24 cellular contexts compared by ENCODE assay signal in the genomic region with DNA sequence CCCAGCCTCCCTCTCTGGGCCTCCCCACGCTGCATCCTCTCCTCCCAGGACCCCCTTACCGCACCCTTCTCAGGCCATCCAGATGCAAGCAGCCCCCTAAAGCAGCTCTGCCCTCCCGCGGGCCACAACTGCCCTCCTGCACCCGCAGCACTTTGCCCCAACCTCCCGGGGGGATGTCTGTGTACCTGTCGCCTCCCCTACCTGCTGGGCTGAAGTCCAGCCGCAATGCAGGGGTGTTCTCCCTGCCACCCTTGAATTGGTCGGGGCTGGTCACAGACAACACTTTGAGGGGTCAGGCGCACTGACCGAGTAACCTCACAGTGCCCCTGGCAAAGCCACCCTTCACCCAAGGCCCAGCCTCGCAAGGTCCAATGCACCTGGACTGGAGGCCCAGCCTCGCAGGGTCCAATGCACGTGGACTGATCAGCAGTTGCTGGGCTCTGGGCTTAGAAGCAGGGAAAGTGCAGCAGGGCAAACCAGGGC. TPM values are rescaled to one million over a fixed set of nuclear protein-coding genes. Genes with fewer than 3 reads are reported as not detected.
"Had no signal": no experiment of that assay in that cellular context is flagged by ENCODE, and none has a peak within 500 bp of the region (broad histone marks: within the 10 kb centered on the region; RNA-seq: fewer than 3 reads in every experiment).

No MANE protein-coding gene starts in this region.

- H3K36me3 Mint-ChIP-seq: activated CD8-positive, alpha-beta memory T cell treated with anti-CD3 and anti-CD28 coated beads, Interleukin-2, amount 10 ng/mL, durations not matched to agents 7 days and 5 days; activated naive CD8-positive, alpha-beta T cell; naive B cell; WTC11 had no signal

- DNase-seq: activated CD4-positive, alpha-beta memory T cell treated with anti-CD3 and anti-CD28 coated beads, Interleukin-2, amount 10 ng/mL, durations not matched to agents 7 days and 5 days; activated CD4-positive, alpha-beta T cell treated with anti-CD3 and anti-CD28 coated beads for 36 hours; activated CD8-positive, alpha-beta memory T cell treated with anti-CD3 and anti-CD28 coated beads, Interleukin-2, amount 10 ng/mL, durations not matched to agents 7 days and 5 days; amygdala; body of pancreas; caudate nucleus; effector memory CD8-positive, alpha-beta T cell; foreskin melanocyte; naive B cell; stimulated activated CD4-positive, alpha-beta T cell treated with anti-CD3 and anti-CD28 coated beads, Interleukin-2, amount 100 ng/mL, for 24 hours had no signal

- ATAC-seq: activated CD4-positive, alpha-beta T cell treated with anti-CD3 and anti-CD28 coated beads for 36 hours; activated CD8-positive, alpha-beta memory T cell treated with anti-CD3 and anti-CD28 coated beads, Interleukin-2, amount 10 ng/mL, durations not matched to agents 7 days and 5 days; body of pancreas; effector memory CD8-positive, alpha-beta T cell; left lobe of liver; WTC11 had no signal

- H3K4me1 ChIP-seq: parathyroid adenoma had no signal

- H3K4me1 Mint-ChIP-seq: activated CD4-positive, alpha-beta memory T cell treated with anti-CD3 and anti-CD28 coated beads, Interleukin-2, amount 10 ng/mL, durations not matched to agents 7 days and 5 days; activated CD8-positive, alpha-beta memory T cell treated with anti-CD3 and anti-CD28 coated beads, Interleukin-2, amount 10 ng/mL, durations not matched to agents 7 days and 5 days; naive B cell had no signal

- H3K27me3 ChIP-seq: body of pancreas had no signal

- H3K4me3 Mint-ChIP-seq: activated CD4-positive, alpha-beta memory T cell treated with anti-CD3 and anti-CD28 coated beads, Interleukin-2, amount 10 ng/mL, durations not matched to agents 7 days and 5 days; activated CD4-positive, alpha-beta T cell treated with anti-CD3 and anti-CD28 coated beads for 36 hours; activated CD8-positive, alpha-beta memory T cell treated with anti-CD3 and anti-CD28 coated beads, Interleukin-2, amount 10 ng/mL, durations not matched to agents 7 days and 5 days; activated naive CD8-positive, alpha-beta T cell; effector memory CD8-positive, alpha-beta T cell; naive B cell; stimulated activated naive CD8-positive, alpha-beta T cell treated with anti-CD3 and anti-CD28 coated beads, Interleukin-15, Interleukin-2, amounts not matched to agents 100 ng/mL and 50 ng/mL, for 24 hours; WTC11 had no signal

- H3K9me3 ChIP-seq: body of pancreas, neutrophil had no signal

- H2AFZ ChIP-seq: parathyroid adenoma had no signal

- H3K9me3 Mint-ChIP-seq: activated CD4-positive, alpha-beta memory T cell treated with anti-CD3 and anti-CD28 coated beads, Interleukin-2, amount 10 ng/mL, durations not matched to agents 7 days and 5 days; effector memory CD8-positive, alpha-beta T cell; naive B cell; stimulated activated naive CD8-positive, alpha-beta T cell treated with anti-CD3 and anti-CD28 coated beads, Interleukin-15, Interleukin-2, amounts not matched to agents 100 ng/mL and 50 ng/mL, for 24 hours; WTC11 had no signal

- H3K4me3 ChIP-seq: body of pancreas, SK-N-MC had no signal

- H3K36me3 ChIP-seq: neutrophil had no signal

- H3K9ac ChIP-seq: parathyroid adenoma had no signal

- H3K27ac ChIP-seq: body of pancreas, neutrophil, parathyroid adenoma, SK-N-MC had no signal

- H3K27ac Mint-ChIP-seq: activated CD4-positive, alpha-beta memory T cell treated with anti-CD3 and anti-CD28 coated beads, Interleukin-2, amount 10 ng/mL, durations not matched to agents 7 days and 5 days; activated CD4-positive, alpha-beta T cell treated with anti-CD3 and anti-CD28 coated beads for 36 hours; activated CD8-positive, alpha-beta memory T cell treated with anti-CD3 and anti-CD28 coated beads, Interleukin-2, amount 10 ng/mL, durations not matched to agents 7 days and 5 days; activated naive CD8-positive, alpha-beta T cell; effector memory CD8-positive, alpha-beta T cell; stimulated activated naive CD8-positive, alpha-beta T cell treated with anti-CD3 and anti-CD28 coated beads, Interleukin-15, Interleukin-2, amounts not matched to agents 100 ng/mL and 50 ng/mL, for 24 hours; WTC11 had no signal

RNA-seq across cellular contexts. Expression of a gene that starts 8.3 kb away (rescaled TPM):
- total RNA-seq: activated CD4-positive, alpha-beta memory T cell treated with anti-CD3 and anti-CD28 coated beads, Interleukin-2, amount 10 ng/mL, durations not matched to agents 7 days and 5 days; activated CD4-positive, alpha-beta T cell treated with anti-CD3 and anti-CD28 coated beads for 36 hours; activated CD8-positive, alpha-beta memory T cell treated with anti-CD3 and anti-CD28 coated beads, Interleukin-2, amount 10 ng/mL, durations not matched to agents 7 days and 5 days; body of pancreas; dermis microvascular lymphatic vessel endothelial cell; left lobe of liver; lung microvascular endothelial cell; mononuclear cell; renal cortical epithelial cell; T-helper 2 cell treated with Interferon-gamma antibody and Interleukin-4, amounts not matched to agents 100 ng/mL and 5 ng/mL, for 36 hours; temporal lobe; ureter; WTC11 had no signal

RNA-seq across cellular contexts. Expression of a gene that starts 17.1 kb away (rescaled TPM):
- total RNA-seq: activated CD4-positive, alpha-beta memory T cell treated with anti-CD3 and anti-CD28 coated beads, Interleukin-2, amount 10 ng/mL, durations not matched to agents 7 days and 5 days; activated CD4-positive, alpha-beta T cell treated with anti-CD3 and anti-CD28 coated beads for 36 hours; activated CD8-positive, alpha-beta memory T cell treated with anti-CD3 and anti-CD28 coated beads, Interleukin-2, amount 10 ng/mL, durations not matched to agents 7 days and 5 days; body of pancreas; dermis microvascular lymphatic vessel endothelial cell; left lobe of liver; lung microvascular endothelial cell; mononuclear cell; renal cortical epithelial cell; T-helper 2 cell treated with Interferon-gamma antibody and Interleukin-4, amounts not matched to agents 100 ng/mL and 5 ng/mL, for 36 hours; temporal lobe; ureter; WTC11 had no signal
